In genomic region chrX:703466-704210, GRCh38 we compare ENCODE assay signal across 15 cellular contexts.
"Had no signal": no experiment of that assay in that cellular context is flagged by ENCODE, and none has a peak within 500 bp of the region (broad histone marks: within the 10 kb centered on the region; RNA-seq: fewer than 3 reads in every experiment).

No MANE protein-coding gene starts in this region.

- H3K36me3 ChIP-seq: ascending aorta, gastroesophageal sphincter, stomach had no signal

- H3K4me3 ChIP-seq: ascending aorta, gastroesophageal sphincter, stomach had no signal

- H3K4me3 Mint-ChIP-seq: activated CD4-positive, alpha-beta memory T cell treated with anti-CD3 and anti-CD28 coated beads, Interleukin-2, amount 10 ng/mL, durations not matched to agents 7 days and 5 days; activated T-helper 1 cell treated with anti-CD3 and anti-CD28 coated beads, Interleukin-12 subunit alpha, Interleukin-12 subunit beta, Interleukin-2, Interleukin-4 antibody, amounts not matched to agents 30 ng/mL and 10 ng/mL and 1 ng/mL, durations not matched to agents 14 hours and 24 hours and 36 hours; nephron progenitor cell had no signal

- H3K27ac ChIP-seq: ascending aorta, epithelial cell of prostate, gastroesophageal sphincter, stomach had no signal

- H3K4me1 ChIP-seq: ascending aorta, gastroesophageal sphincter, stomach had no signal

- H3K27me3 Mint-ChIP-seq: activated CD4-positive, alpha-beta memory T cell treated with anti-CD3 and anti-CD28 coated beads, Interleukin-2, amount 10 ng/mL, durations not matched to agents 7 days and 5 days had no signal

- H3K27me3 ChIP-seq: ascending aorta, gastroesophageal sphincter, stomach had no signal

- DNase-seq: activated CD4-positive, alpha-beta memory T cell treated with anti-CD3 and anti-CD28 coated beads, Interleukin-2, amount 10 ng/mL, durations not matched to agents 7 days and 5 days; activated CD4-positive, alpha-beta T cell treated with anti-CD3 and anti-CD28 coated beads for 1 hour; activated naive CD4-positive, alpha-beta T cell; left ventricle myocardium superior; mesenchymal stem cell; nephron progenitor cell; stimulated activated CD4-positive, alpha-beta T cell treated with anti-CD3 and anti-CD28 coated beads, Interleukin-15, amount 100 ng/mL, for 24 hours; stimulated activated CD4-positive, alpha-beta T cell treated with anti-CD3 and anti-CD28 coated beads, Interleukin-4, amount 100 ng/mL, for 4 hours; stomach; T-helper 2 cell had no signal

- H3K4me1 Mint-ChIP-seq: activated CD4-positive, alpha-beta memory T cell treated with anti-CD3 and anti-CD28 coated beads, Interleukin-2, amount 10 ng/mL, durations not matched to agents 7 days and 5 days; nephron progenitor cell had no signal

- H3K27ac Mint-ChIP-seq: activated CD4-positive, alpha-beta memory T cell treated with anti-CD3 and anti-CD28 coated beads, Interleukin-2, amount 10 ng/mL, durations not matched to agents 7 days and 5 days; activated T-helper 1 cell treated with anti-CD3 and anti-CD28 coated beads, Interleukin-12 subunit alpha, Interleukin-12 subunit beta, Interleukin-2, Interleukin-4 antibody, amounts not matched to agents 30 ng/mL and 10 ng/mL and 1 ng/mL, durations not matched to agents 14 hours and 24 hours and 36 hours; nephron progenitor cell had no signal

- FAIRE-seq: colon had no signal
